ENCODE assay signal across 13 cellular contexts in genomic region chr11:12133539-12134238, GRCh38. TPM values are rescaled to one million over a fixed set of nuclear protein-coding genes. Genes with fewer than 3 reads are reported as not detected.
A peak's percentile ranks its signal among the peaks of the same experiment; 100 is the strongest.
DNase-seq lines count a peak whose midpoint lies in the region; ATAC-seq and TF ChIP-seq lines count a peak whose summit lies in the region.
"Had no signal": no experiment of that assay in that cellular context is flagged by ENCODE, and none has a peak within 500 bp of the region (broad histone marks: within the 10 kb centered on the region; RNA-seq: fewer than 3 reads in every experiment).

No MANE protein-coding gene starts in this region.

- peak in 1 of 10 experiments; percentile 31 for DNase-seq in CD4-positive, alpha-beta T cell
- no peak for DNase-seq in activated CD8-positive, alpha-beta T cell treated with anti-CD3 and anti-CD28 coated beads, Interleukin-2, amount 10 ng/mL, durations not matched to agents 7 days and 5 days
- DNase-seq in NCI-H1930 (lab: John Stamatoyannopoulos, UW), result no peak
- DNase-seq in stomach, result no peak
- DNase-seq in HPDE6-E6E7 (ENCODE audit: extremely low spot score), result no peak
- DNase-seq: activated CD4-positive, alpha-beta T cell treated with anti-CD3 and anti-CD28 coated beads, Interleukin-2, amount 50 U/mL, for 1 hour; NCI-H187 treated with DMSO at 0.1 percent for 48 hours; NCI-H748 treated with DMSO at 0.1 percent for 48 hours had no signal

- peak; percentile 90 for ATAC-seq in CD4-positive, alpha-beta T cell (ENCODE audit: poor library complexity)
- ATAC-seq in GM21390 (IDR thresholded peaks at IDR 0.05; ENCODE audit: unreplicated experiment), result peak; percentile 64
- ATAC-seq in activated CD8-positive, alpha-beta T cell treated with anti-CD3 and anti-CD28 coated beads, Interleukin-2, amount 10 ng/mL, durations not matched to agents 7 days and 5 days, result peak; percentile 59

- peak overlapping the region in 1 of 2 donors; percentile 47 for H3K9ac ChIP-seq in mucosa of rectum (ENCODE audit: low read depth in 1 of 2, low read length in 2 of 2)

- TF ChIP-seq EP300 in stomach (IDR thresholded peaks at IDR 0.05), result no peak

- 89 to 92% (median 90%) methylated on average over 5 of the region's 5 CpGs for WGBS in stomach, 5 donors

- peaks cover 33% of the 10 kb centered on the region for H3K4me1 Mint-ChIP-seq in CD4-positive, alpha-beta T cell (ENCODE audit: low read depth)
- H3K4me1 Mint-ChIP-seq in activated CD8-positive, alpha-beta T cell treated with anti-CD3 and anti-CD28 coated beads, Interleukin-2, amount 10 ng/mL, durations not matched to agents 7 days and 5 days (ENCODE audit: low read depth), result peaks cover 20% of the 10 kb centered on the region

- H3K4me1 ChIP-seq in mucosa of rectum (ENCODE audit: control insufficient read depth in 2 of 2, insufficient read depth in 2 of 2, low read length in 2 of 2) (peaks cover 62 to 83% of the 10 kb centered on the region in 2 donors), stomach (peaks cover 25 to 93% (median 45%) of the 10 kb centered on the region in 4 donors)

- no peak for TF ChIP-seq CTCF in CD4-positive, alpha-beta T cell (IDR thresholded peaks at IDR 0.05)
- no peak for TF ChIP-seq CTCF in stomach (IDR thresholded peaks at IDR 0.05)

- intact Hi-C loops in CD4-positive, alpha-beta T cell (cut with DNase I, micrococcal nuclease), result loop anchor here in 1 of 2 experiments (10.0 kb wide), 1 partner anchor 101 kb away; no protein-coding TSS in a partner anchor
- intact Hi-C loops in stomach (cut with DNase I; ENCODE audit: low total_unique reads), result no loop called here

- H3K9me3 Mint-ChIP-seq in CD4-positive, alpha-beta T cell, result no peaks in the 10 kb centered on the region
- no peaks in the 10 kb centered on the region for H3K9me3 Mint-ChIP-seq in activated CD8-positive, alpha-beta T cell treated with anti-CD3 and anti-CD28 coated beads, Interleukin-2, amount 10 ng/mL, durations not matched to agents 7 days and 5 days (ENCODE audit: insufficient read depth)

- peak overlapping the region; percentile 56 for H3K27ac Mint-ChIP-seq in CD4-positive, alpha-beta T cell
- peak overlapping the region; percentile 82 for H3K27ac Mint-ChIP-seq in activated CD8-positive, alpha-beta T cell treated with anti-CD3 and anti-CD28 coated beads, Interleukin-2, amount 10 ng/mL, durations not matched to agents 7 days and 5 days

- H3K4me3 Mint-ChIP-seq in CD4-positive, alpha-beta T cell, result peak overlapping the region; percentile 55
- H3K4me3 Mint-ChIP-seq in activated CD8-positive, alpha-beta T cell treated with anti-CD3 and anti-CD28 coated beads, Interleukin-2, amount 10 ng/mL, durations not matched to agents 7 days and 5 days, result no peak overlapping the region

- H3K27me3 Mint-ChIP-seq in CD4-positive, alpha-beta T cell, result no peaks in the 10 kb centered on the region
- H3K27me3 Mint-ChIP-seq in activated CD8-positive, alpha-beta T cell treated with anti-CD3 and anti-CD28 coated beads, Interleukin-2, amount 10 ng/mL, durations not matched to agents 7 days and 5 days (ENCODE audit: low read depth), result no peaks in the 10 kb centered on the region

- H3K36me3 Mint-ChIP-seq in CD4-positive, alpha-beta T cell (ENCODE audit: low read depth), result no peaks in the 10 kb centered on the region
- H3K36me3 Mint-ChIP-seq in activated CD8-positive, alpha-beta T cell treated with anti-CD3 and anti-CD28 coated beads, Interleukin-2, amount 10 ng/mL, durations not matched to agents 7 days and 5 days (ENCODE audit: low read depth), result no peaks in the 10 kb centered on the region

- H3K27ac ChIP-seq in CD4-positive, alpha-beta T cell (ENCODE audit: low read depth, low read length), result no peak overlapping the region
- H3K27ac ChIP-seq in mucosa of rectum (ENCODE audit: low read depth in 2 of 2, low read length in 2 of 2) (peak overlapping the region; percentile 1 to 68), stomach (peak overlapping the region in 1 of 5 donors; percentile 46)
- H3K27ac ChIP-seq: C4-2B had no signal

- CTCF ChIA-PET in CD4-positive, alpha-beta T cell (lab: Charles Lee), result no interaction called here
- CTCF ChIA-PET in activated CD8-positive, alpha-beta T cell treated with anti-CD3 and anti-CD28 coated beads, Interleukin-2, amount 10 ng/mL, durations not matched to agents 7 days and 5 days (lab: Charles Lee), result interaction anchor here (1.2 to 2.1 kb wide), 7 partner anchors 9 to 148 kb away, joined by 3 to 8 read pairs (median 6); no protein-coding TSS in a partner anchor

- H3K9me3 ChIP-seq in CD4-positive, alpha-beta T cell (ENCODE audit: control insufficient read depth, low read length), result no peaks in the 10 kb centered on the region
- H3K9me3 ChIP-seq in mucosa of rectum (ENCODE audit: control insufficient read depth in 2 of 2, low read length in 2 of 2) (no peaks in the 10 kb centered on the region), stomach (no peaks in the 10 kb centered on the region)
- H3K9me3 ChIP-seq: HAP-1, upper lobe of left lung had no signal

- H3K36me3 ChIP-seq in mucosa of rectum (ENCODE audit: control insufficient read depth in 2 of 2, insufficient read depth in 2 of 2, low read length in 2 of 2) (peaks cover 5 to 6% of the 10 kb centered on the region in 2 donors), stomach (peaks cover 0 to 3% (median 0%) of the 10 kb centered on the region in 4 donors)
- H3K36me3 ChIP-seq: HAP-1 had no signal

- POLR2A ChIA-PET in CD4-positive, alpha-beta T cell (lab: Charles Lee), result interaction anchor here (0.6 to 2.8 kb wide), 8 partner anchors 9 to 291 kb away, joined by 3 to 15 read pairs (median 4); no protein-coding TSS in a partner anchor
- POLR2A ChIA-PET in activated CD8-positive, alpha-beta T cell treated with anti-CD3 and anti-CD28 coated beads, Interleukin-2, amount 10 ng/mL, durations not matched to agents 7 days and 5 days (lab: Charles Lee), result interaction anchor here (1.0 to 1.6 kb wide), 3 partner anchors 11 to 14 kb away, joined by 3 to 5 read pairs (median 3); no protein-coding TSS in a partner anchor

- no peak for TF ChIP-seq POLR2A in stomach (IDR thresholded peaks at IDR 0.05)

- H3K4me3 ChIP-seq in mucosa of rectum (ENCODE audit: low read length in 2 of 2) (no peak overlapping the region), stomach (no peak overlapping the region)
- H3K4me3 ChIP-seq: HAP-1, upper lobe of left lung had no signal

- no peaks in the 10 kb centered on the region for H3K27me3 ChIP-seq in CD4-positive, alpha-beta T cell (ENCODE audit: control insufficient read depth, insufficient read depth, low read length)
- H3K27me3 ChIP-seq in mucosa of rectum (ENCODE audit: control insufficient read depth in 2 of 2, insufficient read depth in 2 of 2, low read length in 2 of 2), result no peaks in the 10 kb centered on the region
- H3K27me3 ChIP-seq in stomach, result no peaks in the 10 kb centered on the region
- H3K27me3 ChIP-seq: upper lobe of left lung had no signal

RNA-seq across cellular contexts. Expression of gene MICAL2, which starts 23.3 kb away (rescaled TPM):
- total RNA-seq in CD4-positive, alpha-beta T cell, result 10 to 100 TPM; 12.8 to 14.1 TPM
- 10 to 100 TPM; 34.9 to 37.5 TPM for total RNA-seq in activated CD8-positive, alpha-beta T cell treated with anti-CD3 and anti-CD28 coated beads, Interleukin-2, amount 10 ng/mL, durations not matched to agents 7 days and 5 days
- total RNA-seq in stomach, result 100 to 1,000 TPM in 2 of 5 donors, 10 to 100 TPM in 3; 82.6 to 165 (median 86.1) TPM
- 10 to 100 TPM; 11.2 to 31.4 (median 13.3) TPM for polyA plus RNA-seq in stomach
